In the genomic region with DNA sequence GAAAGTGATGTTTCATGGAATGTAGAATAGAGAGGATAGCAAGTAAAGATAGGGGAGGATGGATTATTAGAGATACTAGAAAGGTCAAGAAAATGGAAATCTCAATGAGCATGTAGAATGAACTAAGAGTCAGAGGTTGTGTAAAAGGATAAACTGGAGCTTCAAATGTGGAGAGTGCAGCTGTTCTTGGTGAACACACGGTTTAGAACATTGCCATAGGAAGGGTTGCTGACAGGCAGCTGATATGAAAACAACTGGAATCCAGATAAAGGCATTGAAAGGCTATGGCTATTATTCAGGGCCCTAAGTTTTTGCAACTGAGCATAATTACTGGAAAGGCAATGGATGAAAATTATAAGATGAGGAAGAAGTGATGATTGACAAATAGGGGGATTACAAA, we compare ENCODE assay signal across 11 cellular contexts.
"Had no signal": no experiment of that assay in that cellular context is flagged by ENCODE, and none has a peak within 500 bp of the region (broad histone marks: within the 10 kb centered on the region; RNA-seq: fewer than 3 reads in every experiment).

No MANE protein-coding gene starts in this region.

- H3K4me3 Mint-ChIP-seq: GM23338, H9, HFFc6 had no signal

- H3K4me1 Mint-ChIP-seq: GM23338, H9 had no signal

- H3K4me1 ChIP-seq: HAP-1 had no signal

- H2AFZ ChIP-seq: GM23248, GM23338 had no signal

- H3K36me3 ChIP-seq: HAP-1 had no signal

- H3K27ac Mint-ChIP-seq: GM23338, H9, HFFc6 had no signal

- H3K27ac ChIP-seq: GM23248 had no signal

- H3K9me3 Mint-ChIP-seq: GM23338, H9, HFFc6 had no signal

- H3K9me3 ChIP-seq: HAP-1 had no signal

- FAIRE-seq: H1, H54 had no signal

- H3K4me3 ChIP-seq: GM23248, GM23338, HAP-1 had no signal

- H3K4me2 ChIP-seq: GM23338 had no signal

- DNase-seq: GM23248, GOT3, H7, H9, HCEC 1CT, HFFc6 had no signal

- H3K9ac ChIP-seq: GM23248 had no signal

- ATAC-seq: HCT116 had no signal
